Comparison of ENCODE assay signal across 2 cellular contexts in the genomic region with DNA sequence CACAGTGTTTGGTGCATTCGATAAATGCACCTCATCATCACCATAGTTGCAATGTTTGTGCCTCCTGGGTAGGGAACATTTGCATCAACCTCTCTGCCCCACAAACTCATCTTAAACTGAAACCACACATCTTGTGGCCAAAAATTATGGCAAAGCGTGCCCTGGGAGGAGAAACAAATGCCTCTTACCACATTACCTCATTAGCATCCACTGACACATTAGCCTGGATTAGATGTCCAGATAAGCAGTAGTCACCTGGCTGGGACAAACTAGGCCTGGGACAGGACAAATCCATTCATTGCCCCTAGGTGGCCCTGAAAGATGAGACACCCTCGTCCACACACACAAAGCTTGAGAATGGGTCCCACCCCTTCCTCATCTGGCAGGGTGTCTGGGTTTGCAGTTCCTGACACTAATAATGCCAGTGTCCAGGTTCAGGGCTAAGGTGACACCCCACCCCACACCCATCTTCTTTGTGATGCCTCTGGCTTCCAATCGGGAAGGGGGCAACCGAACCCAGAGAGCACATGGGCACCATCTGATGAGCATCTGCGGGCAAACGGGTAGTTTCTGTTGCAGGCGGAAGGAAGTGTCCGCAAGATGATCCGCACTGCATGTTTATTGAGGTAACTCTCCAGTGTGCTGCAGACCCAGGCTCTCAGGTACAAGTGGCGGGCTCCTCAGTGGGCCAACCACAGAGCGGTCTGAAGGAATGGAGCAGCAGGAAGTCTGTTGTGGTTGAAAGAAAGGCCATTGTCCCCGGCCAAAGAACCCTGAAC.
TF ChIP-seq lines count a peak whose summit lies in the region.

No MANE protein-coding gene starts in this region.

TF ChIP-seq in SK-N-SH, 30 proteins besides CTCF, POLR2A, EP300 and RAD21 (continued from another document):
- TF ChIP-seq, protein P1, sequence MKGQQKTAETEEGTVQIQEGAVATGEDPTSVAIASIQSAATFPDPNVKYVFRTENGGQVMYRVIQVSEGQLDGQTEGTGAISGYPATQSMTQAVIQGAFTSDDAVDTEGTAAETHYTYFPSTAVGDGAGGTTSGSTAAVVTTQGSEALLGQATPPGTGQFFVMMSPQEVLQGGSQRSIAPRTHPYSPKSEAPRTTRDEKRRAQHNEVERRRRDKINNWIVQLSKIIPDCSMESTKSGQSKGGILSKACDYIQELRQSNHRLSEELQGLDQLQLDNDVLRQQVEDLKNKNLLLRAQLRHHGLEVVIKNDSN (IDR thresholded peaks at IDR 0.05; ENCODE audit: borderline replicate concordance, low read depth), result no peak

TF ChIP-seq in SK-N-SH treated with all-trans-retinoic acid at 6 μM for 48 hours, 23 proteins besides CTCF, POLR2A, EP300 and RAD21 (continued from another document):
- TF ChIP-seq, protein P2, sequence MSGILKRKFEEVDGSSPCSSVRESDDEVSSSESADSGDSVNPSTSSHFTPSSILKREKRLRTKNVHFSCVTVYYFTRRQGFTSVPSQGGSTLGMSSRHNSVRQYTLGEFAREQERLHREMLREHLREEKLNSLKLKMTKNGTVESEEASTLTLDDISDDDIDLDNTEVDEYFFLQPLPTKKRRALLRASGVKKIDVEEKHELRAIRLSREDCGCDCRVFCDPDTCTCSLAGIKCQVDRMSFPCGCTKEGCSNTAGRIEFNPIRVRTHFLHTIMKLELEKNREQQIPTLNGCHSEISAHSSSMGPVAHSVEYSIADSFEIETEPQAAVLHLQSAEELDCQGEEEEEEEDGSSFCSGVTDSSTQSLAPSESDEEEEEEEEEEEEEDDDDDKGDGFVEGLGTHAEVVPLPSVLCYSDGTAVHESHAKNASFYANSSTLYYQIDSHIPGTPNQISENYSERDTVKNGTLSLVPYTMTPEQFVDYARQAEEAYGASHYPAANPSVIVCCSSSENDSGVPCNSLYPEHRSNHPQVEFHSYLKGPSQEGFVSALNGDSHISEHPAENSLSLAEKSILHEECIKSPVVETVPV (CRISPR knock-in tag; IDR thresholded peaks at IDR 0.05), result no peak
- TF ChIP-seq ZFP3 (CRISPR knock-in tag; IDR thresholded peaks at IDR 0.05), result no peak
- TF ChIP-seq GLIS3 (CRISPR knock-in tag; IDR thresholded peaks at IDR 0.05), result no peak
